10 cellular contexts compared by ENCODE assay signal in genomic region chr17:74452027-74452840, GRCh38. TPM values are rescaled to one million over a fixed set of nuclear protein-coding genes. Genes with fewer than 3 reads are reported as not detected.
DNase-seq lines count a peak whose midpoint lies in the region; ATAC-seq and TF ChIP-seq lines count a peak whose summit lies in the region.
"Had no signal": no experiment of that assay in that cellular context is flagged by ENCODE, and none has a peak within 500 bp of the region (broad histone marks: within the 10 kb centered on the region; RNA-seq: fewer than 3 reads in every experiment).

No MANE protein-coding gene starts in this region.

- peaks cover 0 to 10% of the 10 kb centered on the region in 2 donors for H3K27me3 Mint-ChIP-seq in CD8-positive, alpha-beta memory T cell
- H3K27me3 Mint-ChIP-seq in nephron progenitor cell (ENCODE audit: low read depth, poor library complexity) (peaks cover 25% of the 10 kb centered on the region), chondrocyte (ENCODE audit: low read depth) (no peaks in the 10 kb centered on the region)

- H3K4me1 ChIP-seq in CD8-positive, alpha-beta memory T cell (ENCODE audit: insufficient read depth, low read length): peaks cover 18% of the 10 kb centered on the region
- peaks cover 16% of the 10 kb centered on the region for H3K4me1 ChIP-seq in colonic mucosa

- CTCF ChIA-PET in CD8-positive, alpha-beta memory T cell (lab: Charles Lee): interaction anchor here (1.4 to 10.9 kb wide), 3 partner anchors 36 to 72 kb away, joined by 3 to 88 read pairs (median 38); no protein-coding TSS in a partner anchor

- H3K27ac Mint-ChIP-seq in CD8-positive, alpha-beta memory T cell: peak overlapping the region in 5 of 8 donors; percentile 39 to 70 (median 57)
- no peak overlapping the region for H3K27ac Mint-ChIP-seq in nephron progenitor cell
- no peak overlapping the region for H3K27ac Mint-ChIP-seq in chondrocyte (ENCODE audit: unreplicated experiment)

- intact Hi-C loops in colonic mucosa (cut with DNase I): no loop called here

- no peak for ATAC-seq in GM19397 (IDR thresholded peaks at IDR 0.05; ENCODE audit: unreplicated experiment)

- TF ChIP-seq CTCF in colonic mucosa (IDR thresholded peaks at IDR 0.05) (no peak), nephron progenitor cell (IDR thresholded peaks at IDR 0.05) (no peak), chondrocyte (IDR thresholded peaks at IDR 0.05) (no peak)

- H3K9ac ChIP-seq in colonic mucosa (ENCODE audit: low read depth in 2 of 2, low read length in 2 of 2): peak overlapping the region in 1 of 2 donors; percentile 27

- H3K36me3 ChIP-seq in CD8-positive, alpha-beta memory T cell (ENCODE audit: insufficient read depth, low read length): no peaks in the 10 kb centered on the region
- H3K36me3 ChIP-seq in colonic mucosa: no peaks in the 10 kb centered on the region

- H3K27me3 ChIP-seq in CD8-positive, alpha-beta memory T cell (ENCODE audit: insufficient read depth, low read length, poor library complexity, severe bottlenecking): no peaks in the 10 kb centered on the region
- no peaks in the 10 kb centered on the region for H3K27me3 ChIP-seq in colonic mucosa

- no peaks in the 10 kb centered on the region for H3K9me3 ChIP-seq in CD8-positive, alpha-beta memory T cell (ENCODE audit: low read length)
- H3K9me3 ChIP-seq in colonic mucosa: no peaks in the 10 kb centered on the region

- H3K4me3 ChIP-seq in CD8-positive, alpha-beta memory T cell (ENCODE audit: low read length): no peak overlapping the region
- H3K4me3 ChIP-seq in colonic mucosa: no peak overlapping the region

- no peaks in the 10 kb centered on the region for H3K36me3 Mint-ChIP-seq in CD8-positive, alpha-beta memory T cell
- peaks cover 23% of the 10 kb centered on the region for H3K36me3 Mint-ChIP-seq in nephron progenitor cell (ENCODE audit: low read depth)
- H3K36me3 Mint-ChIP-seq in chondrocyte (ENCODE audit: low read depth): no peaks in the 10 kb centered on the region

- H3K4me3 Mint-ChIP-seq in CD8-positive, alpha-beta memory T cell: peak overlapping the region; percentile 40 to 82 (median 60)
- peak overlapping the region; percentile 3 for H3K4me3 Mint-ChIP-seq in nephron progenitor cell
- H3K4me3 Mint-ChIP-seq in chondrocyte (ENCODE audit: unreplicated experiment): no peak overlapping the region

- H3K9me3 Mint-ChIP-seq in CD8-positive, alpha-beta memory T cell: no peaks in the 10 kb centered on the region
- no peaks in the 10 kb centered on the region for H3K9me3 Mint-ChIP-seq in nephron progenitor cell
- H3K9me3 Mint-ChIP-seq in chondrocyte (ENCODE audit: low read depth): no peaks in the 10 kb centered on the region

- POLR2A ChIA-PET in CD8-positive, alpha-beta memory T cell (lab: Charles Lee): interaction anchor here (0.6 kb wide), 2 partner anchors 157 to 286 kb away, joined by 4 to 7 read pairs; no protein-coding TSS in a partner anchor

- no peak overlapping the region for H3K27ac ChIP-seq in CD8-positive, alpha-beta memory T cell (ENCODE audit: low read depth, low read length)
- no peak overlapping the region for H3K27ac ChIP-seq in colonic mucosa

- no peak for DNase-seq in CD8-positive, alpha-beta memory T cell
- peak; percentile 86 for DNase-seq in NCI-H1092 treated with DMSO at 0.1 percent for 48 hours (lab: John Stamatoyannopoulos, UW)
- peak; percentile 46 for DNase-seq in colonic mucosa
- DNase-seq in nephron progenitor cell: no peak
- DNase-seq in activated CD4-positive, CD25-positive, alpha-beta regulatory T cell treated with anti-CD3 and anti-CD28 coated beads, Interleukin-2, amount 50 U/mL, for 72 hours: no peak
- no peak for DNase-seq in activated gamma-delta T cell treated with Interleukin-2 at 50 U/mL for 16 hours
- no peak for DNase-seq in chondrocyte (ENCODE audit: low spot score)
- DNase-seq: amniotic stem cell, GOT3 had no signal

- H3K4me1 Mint-ChIP-seq in CD8-positive, alpha-beta memory T cell: peaks cover 20 to 45% (median 20%) of the 10 kb centered on the region in 3 donors
- H3K4me1 Mint-ChIP-seq in nephron progenitor cell (peaks cover 67% of the 10 kb centered on the region), chondrocyte (ENCODE audit: low read depth) (peaks cover 57% of the 10 kb centered on the region)

RNA-seq across cellular contexts. Expression of gene CD300A, which starts 14.2 kb away (rescaled TPM):
- 1 to 10 TPM; 3.1 to 3.8 TPM for total RNA-seq in CD8-positive, alpha-beta memory T cell
- polyA plus RNA-seq in CD8-positive, alpha-beta memory T cell: 121 TPM
- total RNA-seq in colonic mucosa: 1 to 10 TPM; 3.1 to 5.6 TPM
- total RNA-seq in chondrocyte: not detected in 3 replicates

RNA-seq across cellular contexts. Expression of gene GPRC5C, which starts 20.3 kb away (rescaled TPM):
- under 1 TPM in 1 of 2 experiments, not detected in 1; 0.27 TPM for total RNA-seq in CD8-positive, alpha-beta memory T cell
- polyA plus RNA-seq in CD8-positive, alpha-beta memory T cell: not detected
- total RNA-seq in colonic mucosa: 100 to 1,000 TPM; 139 to 193 TPM
- total RNA-seq in chondrocyte: 18.0 to 47.8 TPM (median 47.0 TPM) in 3 replicates

Comparison
In these comparisons a context has a peak if more than half of its experiments do, and no peak if none do; other contexts are left out.
1. DNase-seq: peak in NCI-H1092 treated with DMSO at 0.1 percent for 48 hours (single experiment) and colonic mucosa (single experiment); none in CD8-positive, alpha-beta memory T cell (0 of 5), nephron progenitor cell (single experiment), activated CD4-positive, CD25-positive, alpha-beta regulatory T cell treated with anti-CD3 and anti-CD28 coated beads, Interleukin-2, amount 50 U/mL, for 72 hours (single experiment), activated gamma-delta T cell treated with Interleukin-2 at 50 U/mL for 16 hours (single experiment) and chondrocyte (single experiment).
2. H3K27ac Mint-ChIP-seq: peak in CD8-positive, alpha-beta memory T cell (5 of 8); none in nephron progenitor cell (single experiment) and chondrocyte (single experiment).
3. RNA of gene GPRC5C, which starts 20.3 kb away (total RNA-seq): 139 to 193 TPM in colonic mucosa and 18.0 to 47.8 TPM in chondrocyte; 0.27 TPM in CD8-positive, alpha-beta memory T cell; every median in the first group is over 10 times any median in the second.